8 cellular contexts compared by ENCODE assay signal in genomic region chr3:47782538-47783308, GRCh38. TPM values are rescaled to one million over a fixed set of nuclear protein-coding genes. Genes with fewer than 3 reads are reported as not detected.
DNase-seq lines count a peak whose midpoint lies in the region; ATAC-seq lines count a peak whose summit lies in the region.

No MANE protein-coding gene starts in this region.

- POLR2A ChIA-PET in activated CD4-positive, alpha-beta memory T cell treated with anti-CD3 and anti-CD28 coated beads for 36 hours (lab: Charles Lee), result no interaction called here

- no peaks in the 10 kb centered on the region for H3K9me3 ChIP-seq in iPS-20b (ENCODE audit: insufficient read depth, low read depth, low read length)

- intact Hi-C loops in activated CD4-positive, alpha-beta memory T cell treated with anti-CD3 and anti-CD28 coated beads for 36 hours (cut with micrococcal nuclease), result loop anchor here (5.0 kb wide), 1 partner anchor 145 kb away; no protein-coding TSS in a partner anchor

- no peak for DNase-seq in activated T-cell treated with anti-CD3 and anti-CD28 coated beads, Interleukin-2, amount 50 U/mL, for 4 hours
- no peak for DNase-seq in activated T-cell treated with anti-CD3 and anti-CD28 coated beads for 4 hours
- DNase-seq in activated CD4-positive, alpha-beta memory T cell treated with anti-CD3 and anti-CD28 coated beads for 36 hours, result no peak
- DNase-seq in substantia nigra (lab: John Stamatoyannopoulos, UW), result no peak
- DNase-seq in activated CD4-positive, CD25-positive, alpha-beta regulatory T cell treated with anti-CD3 and anti-CD28 coated beads, Interleukin-2, amount 50 U/mL, for 72 hours, result no peak
- DNase-seq in hippocampal formation (lab: John Stamatoyannopoulos, UW), result no peak

- peak overlapping the region; percentile 90 for H3K27ac Mint-ChIP-seq in activated CD4-positive, alpha-beta memory T cell treated with anti-CD3 and anti-CD28 coated beads for 36 hours

- no peaks in the 10 kb centered on the region for H3K27me3 Mint-ChIP-seq in activated T-cell treated with anti-CD3 and anti-CD28 coated beads, Interleukin-2, amount 50 U/mL, for 4 hours (ENCODE audit: low read depth)
- no peaks in the 10 kb centered on the region for H3K27me3 Mint-ChIP-seq in activated CD4-positive, alpha-beta memory T cell treated with anti-CD3 and anti-CD28 coated beads for 36 hours

- H3K27me3 ChIP-seq in iPS-20b (ENCODE audit: insufficient read depth, low read length), result no peaks in the 10 kb centered on the region

- H3K4me1 Mint-ChIP-seq in activated T-cell treated with anti-CD3 and anti-CD28 coated beads, Interleukin-2, amount 50 U/mL, for 4 hours (ENCODE audit: low read depth), result peaks cover 21% of the 10 kb centered on the region
- H3K4me1 Mint-ChIP-seq in activated CD4-positive, alpha-beta memory T cell treated with anti-CD3 and anti-CD28 coated beads for 36 hours (ENCODE audit: low read depth), result peaks cover 15% of the 10 kb centered on the region

- peaks cover 15% of the 10 kb centered on the region; the same call in 1 of the 2 replicates for H3K36me3 ChIP-seq in iPS-20b (ENCODE audit: insufficient read depth, low read depth, low read length)

- H3K9me3 Mint-ChIP-seq in activated T-cell treated with anti-CD3 and anti-CD28 coated beads, Interleukin-2, amount 50 U/mL, for 4 hours, result no peaks in the 10 kb centered on the region
- no peaks in the 10 kb centered on the region for H3K9me3 Mint-ChIP-seq in activated CD4-positive, alpha-beta memory T cell treated with anti-CD3 and anti-CD28 coated beads for 36 hours

- CTCF ChIA-PET in activated CD4-positive, alpha-beta memory T cell treated with anti-CD3 and anti-CD28 coated beads for 36 hours (lab: Charles Lee), result no interaction called here

- H3K27ac ChIP-seq in iPS-20b (ENCODE audit: low read length), result peak overlapping the region; percentile 62
- peak overlapping the region; percentile 97 for H3K27ac ChIP-seq in substantia nigra (ENCODE audit: low read depth, low read length, poor library complexity, severe bottlenecking)

- peaks cover 2% of the 10 kb centered on the region for H3K36me3 Mint-ChIP-seq in activated T-cell treated with anti-CD3 and anti-CD28 coated beads, Interleukin-2, amount 50 U/mL, for 4 hours (ENCODE audit: insufficient read depth)
- H3K36me3 Mint-ChIP-seq in activated CD4-positive, alpha-beta memory T cell treated with anti-CD3 and anti-CD28 coated beads for 36 hours, result peaks cover 14% of the 10 kb centered on the region

- ATAC-seq in activated T-cell treated with anti-CD3 and anti-CD28 coated beads, Interleukin-2, amount 50 U/mL, for 4 hours, result no peak
- ATAC-seq in activated CD4-positive, CD25-positive, alpha-beta regulatory T cell treated with anti-CD3 and anti-CD28 coated beads, Interleukin-2, amount 50 U/mL, for 24 hours, result no peak

- peak overlapping the region; percentile 86 for H3K9ac ChIP-seq in iPS-20b (ENCODE audit: low read depth, low read length)

- peak overlapping the region; percentile 93 for H3K4me3 Mint-ChIP-seq in activated T-cell treated with anti-CD3 and anti-CD28 coated beads, Interleukin-2, amount 50 U/mL, for 4 hours
- peak overlapping the region; percentile 78 for H3K4me3 Mint-ChIP-seq in activated CD4-positive, alpha-beta memory T cell treated with anti-CD3 and anti-CD28 coated beads for 36 hours

- peak overlapping the region; percentile 96 for H3K4me3 ChIP-seq in iPS-20b (ENCODE audit: low read length)

- no peaks in the 10 kb centered on the region for H3K4me1 ChIP-seq in iPS-20b (ENCODE audit: insufficient read depth, low read length)

RNA-seq across cellular contexts. Expression of gene SMARCC1, which starts 1.0 kb away (rescaled TPM):
- total RNA-seq in activated T-cell treated with anti-CD3 and anti-CD28 coated beads, Interleukin-2, amount 50 U/mL, for 4 hours, result 100 to 1,000 TPM; 105 to 125 (median 106) TPM
- total RNA-seq in activated CD4-positive, alpha-beta memory T cell treated with anti-CD3 and anti-CD28 coated beads for 36 hours, result 10 to 100 TPM; 87.2 to 90.3 TPM

RNA-seq across cellular contexts. Expression of gene DHX30, which starts 20.2 kb away (rescaled TPM):
- 100 to 1,000 TPM; 166 to 178 (median 167) TPM for total RNA-seq in activated T-cell treated with anti-CD3 and anti-CD28 coated beads, Interleukin-2, amount 50 U/mL, for 4 hours
- total RNA-seq in activated CD4-positive, alpha-beta memory T cell treated with anti-CD3 and anti-CD28 coated beads for 36 hours, result 10 to 100 TPM; 76.7 to 77.5 TPM
